ENCODE assay signal across 32 cellular contexts in the genomic region with DNA sequence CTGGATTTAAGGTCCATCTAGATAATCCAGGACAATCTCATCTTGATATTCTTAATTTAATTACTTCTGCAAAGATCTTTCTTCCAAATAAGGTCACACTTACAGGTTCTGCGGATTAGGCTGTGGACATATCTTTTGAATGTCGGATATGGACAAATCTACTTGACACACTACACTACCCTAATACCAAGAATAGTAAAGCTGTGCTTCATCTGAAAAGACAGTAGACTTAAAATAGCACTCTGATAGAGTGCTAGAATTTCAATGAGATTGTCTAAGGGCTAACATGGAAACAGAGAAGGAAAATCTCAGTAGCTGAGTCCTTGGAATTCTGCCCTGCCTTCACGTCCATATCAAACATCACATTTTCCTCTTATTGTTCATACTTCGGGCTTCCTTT.
"Had no signal": no experiment of that assay in that cellular context is flagged by ENCODE, and none has a peak within 500 bp of the region (broad histone marks: within the 10 kb centered on the region; RNA-seq: fewer than 3 reads in every experiment).

No MANE protein-coding gene starts in this region.

- H3K27me3 Mint-ChIP-seq: activated CD4-positive, alpha-beta memory T cell treated with anti-CD3 and anti-CD28 coated beads for 36 hours; activated CD4-positive, alpha-beta T cell treated with anti-CD3 and anti-CD28 coated beads for 36 hours; activated CD4-positive, alpha-beta T cell treated with anti-CD3 and anti-CD28 coated beads, Interleukin-2, amount 10 ng/mL, durations not matched to agents 24 days and 14 days; activated CD8-positive, alpha-beta memory T cell treated with anti-CD3 and anti-CD28 coated beads, Interleukin-2, amount 10 ng/mL, durations not matched to agents 7 days and 5 days; activated naive CD4-positive, alpha-beta T cell treated with anti-CD3 and anti-CD28 coated beads, Interleukin-2, amount 50 U/mL, for 24 hours; activated naive CD8-positive, alpha-beta T cell treated with anti-CD3 and anti-CD28 coated beads for 36 hours; activated naive CD8-positive, alpha-beta T cell treated with anti-CD3 and anti-CD28 coated beads, Interleukin-2, amount 50 U/mL, for 24 hours; central memory CD8-positive, alpha-beta T cell; dendritic cell treated with granulocyte-macrophage colony-stimulating factor and Interleukin-4, amounts not matched to agents 40 ng/mL and 50 ng/mL, for 4 days had no signal

- H3K27ac Mint-ChIP-seq: activated CD4-positive, alpha-beta memory T cell treated with anti-CD3 and anti-CD28 coated beads for 36 hours; activated CD4-positive, alpha-beta T cell treated with anti-CD3 and anti-CD28 coated beads for 36 hours; activated CD4-positive, alpha-beta T cell treated with anti-CD3 and anti-CD28 coated beads, Interleukin-2, amount 10 ng/mL, durations not matched to agents 24 days and 14 days; activated CD8-positive, alpha-beta memory T cell treated with anti-CD3 and anti-CD28 coated beads, Interleukin-2, amount 10 ng/mL, durations not matched to agents 7 days and 5 days; activated CD8-positive, alpha-beta T cell treated with anti-CD3 and anti-CD28 coated beads, Interleukin-2, amount 10 ng/mL, durations not matched to agents 7 days and 5 days; activated naive CD4-positive, alpha-beta T cell treated with anti-CD3 and anti-CD28 coated beads for 36 hours; activated naive CD4-positive, alpha-beta T cell treated with anti-CD3 and anti-CD28 coated beads, Interleukin-2, amount 50 U/mL, for 24 hours; activated naive CD8-positive, alpha-beta T cell treated with anti-CD3 and anti-CD28 coated beads for 36 hours; activated naive CD8-positive, alpha-beta T cell treated with anti-CD3 and anti-CD28 coated beads, Interleukin-2, amount 50 U/mL, for 24 hours; activated T-helper 1 cell treated with anti-CD3 and anti-CD28 coated beads, Interleukin-12 subunit alpha, Interleukin-12 subunit beta, Interleukin-2, Interleukin-4 antibody, amounts not matched to agents 30 ng/mL and 10 ng/mL and 1 ng/mL, durations not matched to agents 14 hours and 24 hours and 36 hours; activated T-helper 2 cell treated with anti-CD3 and anti-CD28 coated beads, Interferon-gamma antibody, Interleukin-2, Interleukin-4, amounts not matched to agents 10 μg/mL and 5 μg/mL and 100 μg/mL, durations not matched to agents 14 hours and 24 hours and 36 hours; dendritic cell treated with granulocyte-macrophage colony-stimulating factor and Interleukin-4, amounts not matched to agents 40 ng/mL and 50 ng/mL, for 4 days; endodermal cell had no signal

- H3K27me3 ChIP-seq: adrenal gland, body of pancreas, dorsolateral prefrontal cortex, esophagus muscularis mucosa, foreskin keratinocyte, gastrocnemius medialis had no signal

- H3K4me1 ChIP-seq: adrenal gland, body of pancreas, esophagus muscularis mucosa, foreskin keratinocyte, gastrocnemius medialis had no signal

- H3K36me3 ChIP-seq: adrenal gland, esophagus muscularis mucosa, gastrocnemius medialis had no signal

- H3K4me1 Mint-ChIP-seq: activated CD4-positive, alpha-beta T cell treated with anti-CD3 and anti-CD28 coated beads for 36 hours; activated CD4-positive, alpha-beta T cell treated with anti-CD3 and anti-CD28 coated beads, Interleukin-2, amount 10 ng/mL, durations not matched to agents 24 days and 14 days; activated CD8-positive, alpha-beta memory T cell treated with anti-CD3 and anti-CD28 coated beads, Interleukin-2, amount 10 ng/mL, durations not matched to agents 7 days and 5 days; activated naive CD4-positive, alpha-beta T cell treated with anti-CD3 and anti-CD28 coated beads, Interleukin-2, amount 50 U/mL, for 24 hours; activated naive CD8-positive, alpha-beta T cell treated with anti-CD3 and anti-CD28 coated beads for 36 hours; activated naive CD8-positive, alpha-beta T cell treated with anti-CD3 and anti-CD28 coated beads, Interleukin-2, amount 50 U/mL, for 24 hours; central memory CD8-positive, alpha-beta T cell had no signal

- H3K9me3 Mint-ChIP-seq: activated CD4-positive, alpha-beta T cell treated with anti-CD3 and anti-CD28 coated beads, Interleukin-2, amount 10 ng/mL, durations not matched to agents 24 days and 14 days; activated naive CD4-positive, alpha-beta T cell treated with anti-CD3 and anti-CD28 coated beads, Interleukin-2, amount 50 U/mL, for 24 hours; activated naive CD8-positive, alpha-beta T cell treated with anti-CD3 and anti-CD28 coated beads for 36 hours; activated T-helper 1 cell treated with anti-CD3 and anti-CD28 coated beads, Interleukin-12 subunit alpha, Interleukin-12 subunit beta, Interleukin-2, Interleukin-4 antibody, amounts not matched to agents 30 ng/mL and 10 ng/mL and 1 ng/mL, durations not matched to agents 14 hours and 24 hours and 36 hours; activated T-helper 2 cell treated with anti-CD3 and anti-CD28 coated beads, Interferon-gamma antibody, Interleukin-2, Interleukin-4, amounts not matched to agents 10 μg/mL and 5 μg/mL and 100 μg/mL, durations not matched to agents 14 hours and 24 hours and 36 hours; dendritic cell treated with granulocyte-macrophage colony-stimulating factor and Interleukin-4, amounts not matched to agents 40 ng/mL and 50 ng/mL, for 4 days; endodermal cell had no signal

- H3K4me3 ChIP-seq: adrenal gland, body of pancreas, coronary artery, dorsolateral prefrontal cortex, esophagus muscularis mucosa, gastrocnemius medialis had no signal

- H3K4me3 Mint-ChIP-seq: activated CD4-positive, alpha-beta memory T cell treated with anti-CD3 and anti-CD28 coated beads for 36 hours; activated CD4-positive, alpha-beta T cell treated with anti-CD3 and anti-CD28 coated beads for 36 hours; activated CD4-positive, alpha-beta T cell treated with anti-CD3 and anti-CD28 coated beads, Interleukin-2, amount 10 ng/mL, durations not matched to agents 24 days and 14 days; activated CD8-positive, alpha-beta memory T cell treated with anti-CD3 and anti-CD28 coated beads, Interleukin-2, amount 10 ng/mL, durations not matched to agents 7 days and 5 days; activated CD8-positive, alpha-beta T cell treated with anti-CD3 and anti-CD28 coated beads, Interleukin-2, amount 10 ng/mL, durations not matched to agents 7 days and 5 days; activated naive CD4-positive, alpha-beta T cell treated with anti-CD3 and anti-CD28 coated beads for 36 hours; activated naive CD4-positive, alpha-beta T cell treated with anti-CD3 and anti-CD28 coated beads, Interleukin-2, amount 50 U/mL, for 24 hours; activated naive CD8-positive, alpha-beta T cell treated with anti-CD3 and anti-CD28 coated beads for 36 hours; activated naive CD8-positive, alpha-beta T cell treated with anti-CD3 and anti-CD28 coated beads, Interleukin-2, amount 50 U/mL, for 24 hours; activated T-helper 1 cell treated with anti-CD3 and anti-CD28 coated beads, Interleukin-12 subunit alpha, Interleukin-12 subunit beta, Interleukin-2, Interleukin-4 antibody, amounts not matched to agents 30 ng/mL and 10 ng/mL and 1 ng/mL, durations not matched to agents 14 hours and 24 hours and 36 hours; central memory CD8-positive, alpha-beta T cell; dendritic cell treated with granulocyte-macrophage colony-stimulating factor and Interleukin-4, amounts not matched to agents 40 ng/mL and 50 ng/mL, for 4 days; endodermal cell had no signal

- H3K9me3 ChIP-seq: adrenal gland, body of pancreas, esophagus muscularis mucosa, gastrocnemius medialis had no signal

- H3K27ac ChIP-seq: adrenal gland, body of pancreas, coronary artery, dorsolateral prefrontal cortex, esophagus muscularis mucosa, foreskin keratinocyte, gastrocnemius medialis had no signal

- DNase-seq: activated CD4-positive, alpha-beta memory T cell treated with anti-CD3 and anti-CD28 coated beads for 36 hours; activated CD4-positive, alpha-beta T cell treated with anti-CD3 and anti-CD28 coated beads for 36 hours; activated CD4-positive, alpha-beta T cell treated with anti-CD3 and anti-CD28 coated beads, Interleukin-2, amount 10 ng/mL, durations not matched to agents 24 days and 14 days; activated CD4-positive, CD25-positive, alpha-beta regulatory T cell; activated CD4-positive, CD25-positive, alpha-beta regulatory T cell treated with anti-CD3 and anti-CD28 coated beads, Interleukin-2, amount 50 U/mL, for 72 hours; activated CD8-positive, alpha-beta memory T cell treated with anti-CD3 and anti-CD28 coated beads, Interleukin-2, amount 10 ng/mL, durations not matched to agents 7 days and 5 days; activated CD8-positive, alpha-beta memory T cell treated with anti-CD3 and anti-CD28 coated beads, Interleukin-2, amount 50 U/mL, for 4 hours; activated CD8-positive, alpha-beta T cell treated with anti-CD3 and anti-CD28 coated beads, Interleukin-2, amount 10 ng/mL, durations not matched to agents 7 days and 5 days; activated effector memory CD4-positive, alpha-beta T cell treated with anti-CD3 and anti-CD28 coated beads, Interleukin-2, amount 50 U/mL, for 16 hours; activated naive CD4-positive, alpha-beta T cell treated with anti-CD3 and anti-CD28 coated beads for 36 hours; activated naive CD8-positive, alpha-beta T cell treated with anti-CD3 and anti-CD28 coated beads for 36 hours; activated naive CD8-positive, alpha-beta T cell treated with anti-CD3 and anti-CD28 coated beads, Interleukin-2, amount 50 U/mL, for 24 hours; activated T-cell treated with anti-CD3 and anti-CD28 coated beads, Interleukin-2, amount 50 U/mL, for 1 hour; activated T-cell treated with anti-CD3 and anti-CD28 coated beads, Interleukin-2, amount 50 U/mL, for 48 hours; adrenal gland; amygdala; aorta; body of pancreas; dorsolateral prefrontal cortex; effector memory CD4-positive, alpha-beta T cell; endodermal cell; erythroblast; foreskin keratinocyte; gastrocnemius medialis; T-helper 2 cell had no signal

- H3K36me3 Mint-ChIP-seq: activated CD4-positive, alpha-beta memory T cell treated with anti-CD3 and anti-CD28 coated beads for 36 hours; activated CD8-positive, alpha-beta memory T cell treated with anti-CD3 and anti-CD28 coated beads, Interleukin-2, amount 10 ng/mL, durations not matched to agents 7 days and 5 days; activated naive CD4-positive, alpha-beta T cell treated with anti-CD3 and anti-CD28 coated beads, Interleukin-2, amount 50 U/mL, for 24 hours; activated naive CD8-positive, alpha-beta T cell treated with anti-CD3 and anti-CD28 coated beads for 36 hours had no signal

- ATAC-seq: activated CD4-positive, alpha-beta T cell treated with anti-CD3 and anti-CD28 coated beads for 36 hours; activated CD8-positive, alpha-beta memory T cell treated with anti-CD3 and anti-CD28 coated beads, Interleukin-2, amount 10 ng/mL, durations not matched to agents 7 days and 5 days; activated CD8-positive, alpha-beta T cell treated with anti-CD3 and anti-CD28 coated beads, Interleukin-2, amount 10 ng/mL, durations not matched to agents 7 days and 5 days; activated naive CD8-positive, alpha-beta T cell treated with anti-CD3 and anti-CD28 coated beads, Interleukin-2, amount 50 U/mL, for 24 hours; body of pancreas; foreskin keratinocyte; gastrocnemius medialis had no signal
